In the genomic region with DNA sequence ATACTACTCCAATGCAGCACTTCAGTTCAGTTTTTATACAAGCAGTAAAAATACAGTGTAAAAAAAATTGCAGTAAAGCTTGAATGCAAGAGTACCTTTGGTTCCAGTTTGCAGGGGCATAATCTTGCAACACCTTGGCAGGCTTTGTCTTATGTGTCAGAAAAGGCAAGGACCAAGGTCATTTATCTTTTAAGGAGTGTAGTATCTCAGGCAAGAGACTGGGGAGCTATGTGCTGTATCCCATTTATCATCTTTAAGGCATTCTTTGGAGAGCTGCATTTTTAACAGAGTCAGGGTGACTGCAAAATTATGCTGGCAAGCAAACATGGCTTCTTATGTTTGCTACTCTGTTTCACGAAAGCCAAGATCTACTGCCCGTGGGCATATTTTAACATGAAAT, we compare ENCODE assay signal across 20 cellular contexts. TPM values are rescaled to one million over a fixed set of nuclear protein-coding genes. Genes with fewer than 3 reads are reported as not detected.
DNase-seq lines count a peak whose midpoint lies in the region; FAIRE-seq and TF ChIP-seq lines count a peak whose summit lies in the region.
"Had no signal": no experiment of that assay in that cellular context is flagged by ENCODE, and none has a peak within 500 bp of the region (broad histone marks: within the 10 kb centered on the region; RNA-seq: fewer than 3 reads in every experiment).

No MANE protein-coding gene starts in this region.

- no peak overlapping the region for H4K91ac ChIP-seq in H1 (replicated peaks; ENCODE audit: insufficient read length, low read length)

- H3K4me1 ChIP-seq in H1 (replicated peaks in 1 of 4; ENCODE audit: control insufficient read depth in 3 of 4, insufficient read depth in 4 of 4, low read length in 3 of 4): peaks cover 0 to 3% (median 1%) of the 10 kb centered on the region in 4 experiments; a peak in 3 of 7 replicates
- H3K4me1 ChIP-seq: A549, BLaER1 had no signal

- 98% methylated on average over 2 of the region's 2 CpGs; no CpG with 5 or more reads in 1 of the 2 experiments for WGBS in H1 (ENCODE audit: extremely low coverage in 1 of 2, insufficient coverage in 1 of 2, insufficient read length in 1 of 2, insufficient replicate concordance in 2 of 2, low coverage in 1 of 2, low lambda C conversion rate in 2 of 2, missing lambda C conversion rate in 1 of 2), 2 experiments

- H2AK5ac ChIP-seq in H1 (ENCODE audit: low read depth, low read length): no peak overlapping the region

- H3K27ac ChIP-seq in SK-N-MC (peak overlapping the region; percentile 86), H1 (ENCODE audit: low read depth, low read length) (no peak overlapping the region)
- H3K27ac ChIP-seq: 22Rv1, A549, BLaER1 had no signal

- no peak overlapping the region for H2BK15ac ChIP-seq in H1 (ENCODE audit: low read length)

- H3K4me3 Mint-ChIP-seq in nephron progenitor cell: no peak overlapping the region
- H3K4me3 Mint-ChIP-seq: CD14-positive monocyte; CD4-positive, alpha-beta memory T cell; H9 had no signal

- peaks cover under 1% of the 10 kb centered on the region for H3K4me1 Mint-ChIP-seq in nephron progenitor cell
- H3K4me1 Mint-ChIP-seq: CD14-positive monocyte; CD4-positive, alpha-beta memory T cell had no signal

- H3K27ac Mint-ChIP-seq in nephron progenitor cell: no peak overlapping the region
- H3K27ac Mint-ChIP-seq: CD14-positive monocyte; CD4-positive, alpha-beta memory T cell; H9 had no signal

- FAIRE-seq in H1 (lab: Jason Lieb, UNC): no peak
- FAIRE-seq: A549, GM12891, GM19239 had no signal

- H3K9ac ChIP-seq in SK-N-MC (ENCODE audit: insufficient read length) (peak overlapping the region; percentile 43), H1 (replicated peaks in 1 of 4; ENCODE audit: extremely low read depth in 1 of 4, low read depth in 3 of 4, low read length in 3 of 4) (peak overlapping the region in 1 of 4 experiments; percentile 9; a peak in 1 of 7 replicates)
- H3K9ac ChIP-seq: BLaER1 had no signal

- H2BK12ac ChIP-seq in H1 (ENCODE audit: low read depth, low read length): no peak overlapping the region

- H2BK20ac ChIP-seq in H1 (ENCODE audit: low read length): no peak overlapping the region

- TF ChIP-seq EP300 in H1 (IDR thresholded peaks at IDR 0.05; ENCODE audit: borderline replicate concordance in 1 of 2, low read depth in 2 of 2, low read length in 2 of 2): no peak

- H3K56ac ChIP-seq in H1 (replicated peaks; ENCODE audit: insufficient read length, low read depth, low read length): no peak overlapping the region

- H3K27me3 ChIP-seq in H1 (replicated peaks in 1 of 4; ENCODE audit: control insufficient read depth in 3 of 4, extremely low read depth in 1 of 4, insufficient read depth in 3 of 4, low read length in 3 of 4): no peaks in the 10 kb centered on the region
- H3K27me3 ChIP-seq: BLaER1 had no signal

- no peak for TF ChIP-seq POLR2A in H1 (IDR thresholded peaks at IDR 0.05; ENCODE audit: control extremely low read depth in 1 of 2, low read depth in 2 of 2, low read length in 2 of 2)

- no peaks in the 10 kb centered on the region for H3K79me1 ChIP-seq in H1 (ENCODE audit: low read depth, low read length)

- no peak for TF ChIP-seq RAD21 in H1 (IDR thresholded peaks at IDR 0.05 in 1 of 2, conservative IDR thresholded peaks at IDR 0.05 in 1 of 2; ENCODE audit: low read depth in 2 of 2, low read length in 2 of 2)

- TF ChIP-seq CTCF in H1 (IDR thresholded peaks at IDR 0.05; ENCODE audit: control extremely low read depth in 1 of 3, insufficient read depth in 1 of 3, low read depth in 1 of 3, low read length in 3 of 3) (no peak), nephron progenitor cell (IDR thresholded peaks at IDR 0.05) (no peak)

- H3K4me2 ChIP-seq in H1 (ENCODE audit: insufficient read depth in 1 of 2, low read depth in 2 of 2, low read length in 2 of 2): no peak overlapping the region
- H3K4me2 ChIP-seq: A549, BLaER1 had no signal

- H3K23me2 ChIP-seq in H1 (ENCODE audit: low read depth, low read length): no peaks in the 10 kb centered on the region

- H3K9me3 Mint-ChIP-seq in nephron progenitor cell: no peaks in the 10 kb centered on the region
- H3K9me3 Mint-ChIP-seq: CD14-positive monocyte; CD4-positive, alpha-beta memory T cell; H9 had no signal

- H4K20me1 ChIP-seq in H1 (replicated peaks in 1 of 2; ENCODE audit: control insufficient read depth in 1 of 2, insufficient read depth in 2 of 2, low read length in 2 of 2): no peaks in the 10 kb centered on the region
- H4K20me1 ChIP-seq: BLaER1 had no signal

- H3K14ac ChIP-seq in H1 (ENCODE audit: insufficient read length): no peak overlapping the region

- no peaks in the 10 kb centered on the region for H3K27me3 Mint-ChIP-seq in nephron progenitor cell (ENCODE audit: low read depth, poor library complexity)

- no peaks in the 10 kb centered on the region for H3K9me3 ChIP-seq in SK-N-MC (ENCODE audit: low read depth, low read length)
- no peaks in the 10 kb centered on the region for H3K9me3 ChIP-seq in H1 (ENCODE audit: insufficient read depth in 2 of 2, low read depth in 1 of 2, low read length in 1 of 2)
- H3K9me3 ChIP-seq: A549, BLaER1 had no signal

- H3K4me3 ChIP-seq in SK-N-MC (peak overlapping the region; percentile 54), H1 (ENCODE audit: extremely low read depth in 1 of 4, insufficient read depth in 2 of 4, low read depth in 3 of 4, low read length in 4 of 4) (no peak overlapping the region)
- H3K4me3 ChIP-seq: A549, BLaER1 had no signal

- DNase-seq in DMS 273 (lab: John Stamatoyannopoulos, UW; ENCODE audit: unreplicated experiment): peak; percentile 6
- DNase-seq in DMS 273 treated with DMSO at 0.1 percent for 48 hours (lab: John Stamatoyannopoulos, UW): no peak
- peak; percentile 50 for DNase-seq in SK-N-MC (ENCODE audit: low read depth, low spot score)
- DNase-seq in H1 (ENCODE audit: low read depth in 1 of 2, low spot score in 2 of 2): no peak
- no peak for DNase-seq in activated naive CD4-positive, alpha-beta T cell treated with anti-CD3 and anti-CD28 coated beads, Interleukin-2, amount 50 U/mL, for 16 hours
- DNase-seq in SIG-M5 treated with dmso at 0.1 percent for 504 hours (lab: John Stamatoyannopoulos, UW; ENCODE audit: unreplicated experiment): no peak
- DNase-seq in nephron progenitor cell: no peak
- no peak for DNase-seq in NCI-H2029 (lab: John Stamatoyannopoulos, UW)
- DNase-seq: Calu3; CD4-positive, alpha-beta memory T cell; GOT3; H9; IMR-90; KBM-7 had no signal

- H3K23ac ChIP-seq in H1 (ENCODE audit: insufficient read length): no peak overlapping the region

- no peak overlapping the region for H2BK5ac ChIP-seq in H1 (ENCODE audit: low read depth, low read length)

- POLR2A ChIA-PET in H1 (lab: Charles Lee; ENCODE audit: partially characterized antibody): no interaction called here

- no peak overlapping the region for H3K4ac ChIP-seq in H1 (replicated peaks; ENCODE audit: insufficient read length, low read depth, low read length)

- no peak overlapping the region for H3K18ac ChIP-seq in H1 (ENCODE audit: extremely low read depth, low read length)

- H3K36me3 ChIP-seq in SK-N-MC (ENCODE audit: insufficient read depth, low read length): no peaks in the 10 kb centered on the region
- H3K36me3 ChIP-seq in H1 (ENCODE audit: control insufficient read depth in 2 of 4, insufficient read depth in 4 of 4, low read length in 3 of 4): no peaks in the 10 kb centered on the region
- H3K36me3 ChIP-seq: BLaER1 had no signal

- no peak overlapping the region for H4K5ac ChIP-seq in H1 (ENCODE audit: insufficient read length, low read depth, low read length)

- H3K36me3 Mint-ChIP-seq in nephron progenitor cell (ENCODE audit: low read depth): no peaks in the 10 kb centered on the region
- H3K36me3 Mint-ChIP-seq: CD14-positive monocyte; CD4-positive, alpha-beta memory T cell had no signal

- no peak overlapping the region for H2BK120ac ChIP-seq in H1 (replicated peaks; ENCODE audit: low read depth, low read length)

- CTCF ChIA-PET in H1 (lab: Charles Lee; ENCODE audit: partially characterized antibody): no interaction called here

- no peak overlapping the region for H4K8ac ChIP-seq in H1 (ENCODE audit: extremely low read depth, insufficient read depth, low read length)

- H3K79me2 ChIP-seq in H1 (ENCODE audit: control insufficient read depth in 1 of 2, insufficient read depth in 2 of 2, low read length in 2 of 2): no peaks in the 10 kb centered on the region

- 0 out of 2 replicates have a peak overlapping the region, but pooled peaks have one; percentile 6 for H2AFZ ChIP-seq in H1 (ENCODE audit: low read length)

TF ChIP-seq in H1, 55 proteins besides CTCF, POLR2A, EP300 and RAD21:
- TF ChIP-seq SP1 (IDR thresholded peaks at IDR 0.05; ENCODE audit: low read depth, low read length) (no peak), MAFK (IDR thresholded peaks at IDR 0.05; ENCODE audit: low read depth, low read length) (no peak), HDAC2 (IDR thresholded peaks at IDR 0.05; ENCODE audit: borderline replicate concordance in 1 of 2, low read depth in 2 of 2, low read length in 2 of 2) (no peak), POLR2AphosphoS5 (IDR thresholded peaks at IDR 0.05; ENCODE audit: low read depth, low read length) (no peak), NANOG (IDR thresholded peaks at IDR 0.05; ENCODE audit: insufficient read depth, low read depth, low read length, poor library complexity, severe bottlenecking) (no peak), SUZ12 (IDR thresholded peaks at IDR 0.05; ENCODE audit: low read length) (no peak), SIX5 (IDR thresholded peaks at IDR 0.05; ENCODE audit: low read depth, low read length) (no peak), GABPA (IDR thresholded peaks at IDR 0.05; ENCODE audit: borderline replicate concordance, insufficient read depth, low read length) (no peak), ZNF274 (IDR thresholded peaks at IDR 0.05; ENCODE audit: borderline replicate concordance, extremely low read depth, low read length) (no peak)
- TF ChIP-seq, protein P1, sequence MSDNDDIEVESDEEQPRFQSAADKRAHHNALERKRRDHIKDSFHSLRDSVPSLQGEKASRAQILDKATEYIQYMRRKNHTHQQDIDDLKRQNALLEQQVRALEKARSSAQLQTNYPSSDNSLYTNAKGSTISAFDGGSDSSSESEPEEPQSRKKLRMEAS (IDR thresholded peaks at IDR 0.05): no peak

RNA-seq across cellular contexts. Expression of gene DLGAP5, which starts 14.8 kb away (rescaled TPM):
- 150 and 155 TPM in 2 replicates for total RNA-seq in H1 (2021; fragmentation: NEBNext Ultra II Directional; extraction: Animal tissue kit (Norgen Biotek cat#: 25700))
- 9.1 and 16.9 TPM in 2 replicates for polyA plus RNA-seq in H1 (2011; rRNA removed)
- 39.0 TPM for polyA plus RNA-seq in H1 (2011; cell fraction: cytosol; rRNA removed)
- polyA plus RNA-seq in H1 (2011; cell fraction: nucleus; rRNA removed): 16.9 TPM
- polyA plus RNA-seq in H1 (2012, experiment 1 of 2): 43.1 to 83.1 TPM (median 51.0 TPM) in 4 replicates
- polyA plus RNA-seq in H1 (2012, experiment 2 of 2): 4.7 TPM
- polyA plus RNA-seq in H1 (2013, experiment 1 of 2): 99.1 TPM
- 95.2 TPM for polyA plus RNA-seq in H1 (2013, experiment 2 of 2)
- polyA minus RNA-seq in H1 (2011; rRNA and poly(A)+ RNA removed): 23.1 and 33.5 TPM in 2 replicates
- 33.6 TPM for polyA minus RNA-seq in H1 (2011; cell fraction: cytosol; rRNA and poly(A)+ RNA removed)
- 66.7 TPM for polyA minus RNA-seq in H1 (2011; cell fraction: nucleus; rRNA and poly(A)+ RNA removed)
- total RNA-seq: CD4-positive, alpha-beta memory T cell had no signal
- polyA plus RNA-seq: CD4-positive, alpha-beta memory T cell had no signal

Comparison
In these comparisons a context has a peak if more than half of its experiments do, and no peak if none do; other contexts are left out.
1. DNase-seq: peak in DMS 273 (single experiment) and SK-N-MC (single experiment); none in DMS 273 treated with DMSO at 0.1 percent for 48 hours (single experiment), H1 (0 of 2), activated naive CD4-positive, alpha-beta T cell treated with anti-CD3 and anti-CD28 coated beads, Interleukin-2, amount 50 U/mL, for 16 hours (single experiment), SIG-M5 treated with dmso at 0.1 percent for 504 hours (single experiment), nephron progenitor cell (single experiment) and NCI-H2029 (single experiment).